ENCODE assay signal across 1 cellular context in the genomic region with DNA sequence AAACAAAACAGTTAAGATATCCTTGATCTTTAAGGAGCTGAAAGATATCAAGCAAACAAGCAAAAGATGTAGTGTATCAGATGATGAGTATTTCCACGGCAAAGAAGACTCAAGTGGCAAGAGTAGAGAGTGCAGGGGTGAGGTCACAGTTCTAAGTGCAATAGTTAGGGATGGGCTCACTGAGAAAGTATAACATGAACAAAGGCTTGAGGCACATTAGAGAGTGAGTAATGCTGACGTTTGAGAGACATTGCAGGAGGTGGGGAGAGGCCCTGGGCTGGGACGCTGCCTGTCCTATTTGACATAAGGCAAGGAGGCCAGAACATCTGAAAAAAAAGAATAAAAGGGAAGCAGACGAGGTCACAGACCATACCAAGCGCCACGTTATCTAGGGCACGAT.
TF ChIP-seq lines count a peak whose summit lies in the region.

No MANE protein-coding gene starts in this region.

TF ChIP-seq in GM23338, 12 proteins besides CTCF, POLR2A, EP300 and RAD21:
- TF ChIP-seq NANOG (IDR thresholded peaks at IDR 0.05; ENCODE audit: borderline replicate concordance) = no peak
- TF ChIP-seq, protein P1, sequence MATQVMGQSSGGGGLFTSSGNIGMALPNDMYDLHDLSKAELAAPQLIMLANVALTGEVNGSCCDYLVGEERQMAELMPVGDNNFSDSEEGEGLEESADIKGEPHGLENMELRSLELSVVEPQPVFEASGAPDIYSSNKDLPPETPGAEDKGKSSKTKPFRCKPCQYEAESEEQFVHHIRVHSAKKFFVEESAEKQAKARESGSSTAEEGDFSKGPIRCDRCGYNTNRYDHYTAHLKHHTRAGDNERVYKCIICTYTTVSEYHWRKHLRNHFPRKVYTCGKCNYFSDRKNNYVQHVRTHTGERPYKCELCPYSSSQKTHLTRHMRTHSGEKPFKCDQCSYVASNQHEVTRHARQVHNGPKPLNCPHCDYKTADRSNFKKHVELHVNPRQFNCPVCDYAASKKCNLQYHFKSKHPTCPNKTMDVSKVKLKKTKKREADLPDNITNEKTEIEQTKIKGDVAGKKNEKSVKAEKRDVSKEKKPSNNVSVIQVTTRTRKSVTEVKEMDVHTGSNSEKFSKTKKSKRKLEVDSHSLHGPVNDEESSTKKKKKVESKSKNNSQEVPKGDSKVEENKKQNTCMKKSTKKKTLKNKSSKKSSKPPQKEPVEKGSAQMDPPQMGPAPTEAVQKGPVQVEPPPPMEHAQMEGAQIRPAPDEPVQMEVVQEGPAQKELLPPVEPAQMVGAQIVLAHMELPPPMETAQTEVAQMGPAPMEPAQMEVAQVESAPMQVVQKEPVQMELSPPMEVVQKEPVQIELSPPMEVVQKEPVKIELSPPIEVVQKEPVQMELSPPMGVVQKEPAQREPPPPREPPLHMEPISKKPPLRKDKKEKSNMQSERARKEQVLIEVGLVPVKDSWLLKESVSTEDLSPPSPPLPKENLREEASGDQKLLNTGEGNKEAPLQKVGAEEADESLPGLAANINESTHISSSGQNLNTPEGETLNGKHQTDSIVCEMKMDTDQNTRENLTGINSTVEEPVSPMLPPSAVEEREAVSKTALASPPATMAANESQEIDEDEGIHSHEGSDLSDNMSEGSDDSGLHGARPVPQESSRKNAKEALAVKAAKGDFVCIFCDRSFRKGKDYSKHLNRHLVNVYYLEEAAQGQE (IDR thresholded peaks at IDR 0.05; ENCODE audit: unreplicated experiment) = no peak
- TF ChIP-seq JUNB (IDR thresholded peaks at IDR 0.05; ENCODE audit: unreplicated experiment) = no peak
- no peak for TF ChIP-seq EZH2phosphoT487 (IDR thresholded peaks at IDR 0.05; ENCODE audit: unreplicated experiment)
- TF ChIP-seq EZH2 (IDR thresholded peaks at IDR 0.05; ENCODE audit: low read depth, unreplicated experiment) = no peak
- TF ChIP-seq STAT1 (IDR thresholded peaks at IDR 0.05; ENCODE audit: unreplicated experiment) = no peak
- TF ChIP-seq ZNF331 (CRISPR knock-in tag; IDR thresholded peaks at IDR 0.05; ENCODE audit: low read depth) = no peak
- no peak for TF ChIP-seq POLR2AphosphoS5 (IDR thresholded peaks at IDR 0.05; ENCODE audit: low read depth)
- TF ChIP-seq, protein P2, sequence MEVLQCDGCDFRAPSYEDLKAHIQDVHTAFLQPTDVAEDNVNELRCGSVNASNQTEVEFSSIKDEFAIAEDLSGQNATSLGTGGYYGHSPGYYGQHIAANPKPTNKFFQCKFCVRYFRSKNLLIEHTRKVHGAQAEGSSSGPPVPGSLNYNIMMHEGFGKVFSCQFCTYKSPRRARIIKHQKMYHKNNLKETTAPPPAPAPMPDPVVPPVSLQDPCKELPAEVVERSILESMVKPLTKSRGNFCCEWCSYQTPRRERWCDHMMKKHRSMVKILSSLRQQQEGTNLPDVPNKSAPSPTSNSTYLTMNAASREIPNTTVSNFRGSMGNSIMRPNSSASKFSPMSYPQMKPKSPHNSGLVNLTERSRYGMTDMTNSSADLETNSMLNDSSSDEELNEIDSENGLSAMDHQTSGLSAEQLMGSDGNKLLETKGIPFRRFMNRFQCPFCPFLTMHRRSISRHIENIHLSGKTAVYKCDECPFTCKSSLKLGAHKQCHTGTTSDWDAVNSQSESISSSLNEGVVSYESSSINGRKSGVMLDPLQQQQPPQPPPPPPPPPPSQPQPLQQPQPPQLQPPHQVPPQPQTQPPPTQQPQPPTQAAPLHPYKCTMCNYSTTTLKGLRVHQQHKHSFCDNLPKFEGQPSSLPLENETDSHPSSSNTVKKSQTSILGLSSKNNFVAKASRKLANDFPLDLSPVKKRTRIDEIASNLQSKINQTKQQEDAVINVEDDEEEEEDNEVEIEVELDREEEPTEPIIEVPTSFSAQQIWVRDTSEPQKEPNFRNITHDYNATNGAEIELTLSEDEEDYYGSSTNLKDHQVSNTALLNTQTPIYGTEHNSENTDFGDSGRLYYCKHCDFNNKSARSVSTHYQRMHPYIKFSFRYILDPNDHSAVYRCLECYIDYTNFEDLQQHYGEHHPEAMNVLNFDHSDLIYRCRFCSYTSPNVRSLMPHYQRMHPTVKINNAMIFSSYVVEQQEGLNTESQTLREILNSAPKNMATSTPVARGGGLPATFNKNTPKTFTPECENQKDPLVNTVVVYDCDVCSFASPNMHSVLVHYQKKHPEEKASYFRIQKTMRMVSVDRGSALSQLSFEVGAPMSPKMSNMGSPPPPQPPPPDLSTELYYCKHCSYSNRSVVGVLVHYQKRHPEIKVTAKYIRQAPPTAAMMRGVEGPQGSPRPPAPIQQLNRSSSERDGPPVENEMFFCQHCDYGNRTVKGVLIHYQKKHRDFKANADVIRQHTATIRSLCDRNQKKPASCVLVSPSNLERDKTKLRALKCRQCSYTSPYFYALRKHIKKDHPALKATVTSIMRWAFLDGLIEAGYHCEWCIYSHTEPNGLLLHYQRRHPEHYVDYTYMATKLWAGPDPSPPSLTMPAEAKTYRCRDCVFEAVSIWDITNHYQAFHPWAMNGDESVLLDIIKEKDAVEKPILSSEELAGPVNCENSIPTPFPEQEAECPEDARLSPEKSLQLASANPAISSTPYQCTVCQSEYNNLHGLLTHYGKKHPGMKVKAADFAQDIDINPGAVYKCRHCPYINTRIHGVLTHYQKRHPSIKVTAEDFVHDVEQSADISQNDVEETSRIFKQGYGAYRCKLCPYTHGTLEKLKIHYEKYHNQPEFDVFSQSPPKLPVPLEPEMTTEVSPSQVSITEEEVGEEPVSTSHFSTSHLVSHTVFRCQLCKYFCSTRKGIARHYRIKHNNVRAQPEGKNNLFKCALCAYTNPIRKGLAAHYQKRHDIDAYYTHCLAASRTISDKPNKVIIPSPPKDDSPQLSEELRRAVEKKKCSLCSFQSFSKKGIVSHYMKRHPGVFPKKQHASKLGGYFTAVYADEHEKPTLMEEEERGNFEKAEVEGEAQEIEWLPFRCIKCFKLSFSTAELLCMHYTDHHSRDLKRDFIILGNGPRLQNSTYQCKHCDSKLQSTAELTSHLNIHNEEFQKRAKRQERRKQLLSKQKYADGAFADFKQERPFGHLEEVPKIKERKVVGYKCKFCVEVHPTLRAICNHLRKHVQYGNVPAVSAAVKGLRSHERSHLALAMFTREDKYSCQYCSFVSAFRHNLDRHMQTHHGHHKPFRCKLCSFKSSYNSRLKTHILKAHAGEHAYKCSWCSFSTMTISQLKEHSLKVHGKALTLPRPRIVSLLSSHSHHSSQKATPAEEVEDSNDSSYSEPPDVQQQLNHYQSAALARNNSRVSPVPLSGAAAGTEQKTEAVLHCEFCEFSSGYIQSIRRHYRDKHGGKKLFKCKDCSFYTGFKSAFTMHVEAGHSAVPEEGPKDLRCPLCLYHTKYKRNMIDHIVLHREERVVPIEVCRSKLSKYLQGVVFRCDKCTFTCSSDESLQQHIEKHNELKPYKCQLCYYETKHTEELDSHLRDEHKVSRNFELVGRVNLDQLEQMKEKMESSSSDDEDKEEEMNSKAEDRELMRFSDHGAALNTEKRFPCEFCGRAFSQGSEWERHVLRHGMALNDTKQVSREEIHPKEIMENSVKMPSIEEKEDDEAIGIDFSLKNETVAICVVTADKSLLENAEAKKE (CRISPR knock-in tag; IDR thresholded peaks at IDR 0.05) = no peak
